1 cellular context compared by ENCODE assay signal in genomic region chr15:36590838-36591237, GRCh38.
TF ChIP-seq lines count a peak whose summit lies in the region.

No MANE protein-coding gene starts in this region.

TF ChIP-seq in IMR-90, 13 proteins besides CTCF, POLR2A, EP300 and RAD21:
- no peak for TF ChIP-seq MAZ (IDR thresholded peaks at IDR 0.05; ENCODE audit: borderline replicate concordance, low read depth, low read length)
- 0 out of 2 replicates have a peak, but pooled peaks have one; percentile 6 for TF ChIP-seq BHLHE40 (IDR thresholded peaks at IDR 0.05; ENCODE audit: low read depth, low read length)
- no peak for TF ChIP-seq NFE2L2 (IDR thresholded peaks at IDR 0.05; ENCODE audit: low read depth, low read length)
- TF ChIP-seq RFX5 (IDR thresholded peaks at IDR 0.05; ENCODE audit: low read depth, low read length), result no peak
- TF ChIP-seq SMC3 (IDR thresholded peaks at IDR 0.05; ENCODE audit: low read depth, low read length), result no peak
- TF ChIP-seq MAFK (IDR thresholded peaks at IDR 0.05; ENCODE audit: low read depth, low read length), result peak; percentile 18; the same call in 1 of the 2 replicates
- TF ChIP-seq FOS (IDR thresholded peaks at IDR 0.05; ENCODE audit: low read depth, low read length), result no peak
